Comparison of ENCODE assay signal across 9 cellular contexts in the genomic region with DNA sequence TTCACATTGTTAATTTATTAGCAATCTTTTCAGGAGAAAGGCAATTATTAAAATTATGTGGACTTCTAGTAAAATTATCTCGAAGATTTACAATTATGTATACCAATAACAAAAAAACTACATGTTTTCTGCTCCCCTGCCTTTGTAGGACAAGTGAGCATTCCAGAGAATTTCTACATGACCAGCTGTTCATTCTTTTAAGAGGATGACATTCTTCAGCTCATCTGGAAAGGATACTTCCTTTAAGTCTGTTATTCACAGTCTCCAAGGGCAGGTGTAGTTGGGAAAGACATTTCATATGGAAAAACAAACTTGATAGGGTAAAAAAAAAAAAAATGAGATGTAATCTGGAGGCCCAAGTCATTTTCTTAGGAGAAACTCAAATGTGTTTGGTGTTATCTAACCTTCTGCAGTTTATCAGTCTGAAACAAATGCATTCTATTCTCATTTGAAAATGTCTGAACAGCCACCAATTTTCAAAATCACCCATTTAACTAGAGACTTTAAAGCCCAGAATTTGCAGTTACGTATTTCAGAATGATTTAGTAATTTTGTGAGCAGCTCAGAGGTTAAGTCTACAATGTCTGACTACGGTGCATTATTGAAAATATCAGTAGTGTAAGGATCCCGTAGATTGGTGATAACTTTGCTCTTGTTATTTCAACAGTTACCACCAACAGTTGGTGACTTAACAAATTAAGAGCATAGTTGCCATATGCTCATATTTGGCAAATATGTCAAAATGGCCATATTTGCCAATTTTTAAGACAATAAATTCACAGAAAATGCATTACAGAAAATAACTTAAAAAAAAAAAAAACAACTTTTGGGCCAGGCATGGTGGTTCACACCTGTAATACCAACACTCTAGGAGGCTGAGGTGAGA. TPM values are rescaled to one million over a fixed set of nuclear protein-coding genes. Genes with fewer than 3 reads are reported as not detected.
A peak's percentile ranks its signal among the peaks of the same experiment; 100 is the strongest.
DNase-seq lines count a peak whose midpoint lies in the region; ATAC-seq lines count a peak whose summit lies in the region.
"Had no signal": no experiment of that assay in that cellular context is flagged by ENCODE, and none has a peak within 500 bp of the region (broad histone marks: within the 10 kb centered on the region; RNA-seq: fewer than 3 reads in every experiment).

No MANE protein-coding gene starts in this region.

- peak overlapping the region; percentile 98 for H3K4me3 Mint-ChIP-seq in T-helper 2 cell treated with Interferon-gamma antibody and Interleukin-4, amounts not matched to agents 5 μg/mL and 100 μg/mL, for 36 hours
- H3K4me3 Mint-ChIP-seq in activated naive CD8-positive, alpha-beta T cell treated with anti-CD3 and anti-CD28 coated beads for 36 hours, result peak overlapping the region; percentile 98
- peak overlapping the region; percentile 93 to 99 for H3K4me3 Mint-ChIP-seq in stimulated activated naive CD8-positive, alpha-beta T cell treated with anti-CD3 and anti-CD28 coated beads, Interleukin-15, amount 100 ng/mL, for 72 hours

- H3K4me3 ChIP-seq in iPS-20b (ENCODE audit: low read length), result peak overlapping the region; percentile 92

- no peaks in the 10 kb centered on the region for H3K9me3 Mint-ChIP-seq in T-helper 2 cell treated with Interferon-gamma antibody and Interleukin-4, amounts not matched to agents 5 μg/mL and 100 μg/mL, for 36 hours
- peaks cover 1% of the 10 kb centered on the region for H3K9me3 Mint-ChIP-seq in activated naive CD8-positive, alpha-beta T cell treated with anti-CD3 and anti-CD28 coated beads for 36 hours
- H3K9me3 Mint-ChIP-seq in stimulated activated naive CD8-positive, alpha-beta T cell treated with anti-CD3 and anti-CD28 coated beads, Interleukin-15, amount 100 ng/mL, for 72 hours, result no peaks in the 10 kb centered on the region

- no peak overlapping the region for H3K27ac ChIP-seq in iPS-20b (ENCODE audit: low read length)

- H3K4me1 ChIP-seq in iPS-20b (ENCODE audit: insufficient read depth, low read length), result peaks cover 19% of the 10 kb centered on the region; the same call in 1 of the 2 replicates
- H3K4me1 ChIP-seq: BE2C had no signal

- peak overlapping the region; percentile 97 for H3K27ac Mint-ChIP-seq in T-helper 2 cell treated with Interferon-gamma antibody and Interleukin-4, amounts not matched to agents 5 μg/mL and 100 μg/mL, for 36 hours
- H3K27ac Mint-ChIP-seq in activated naive CD8-positive, alpha-beta T cell treated with anti-CD3 and anti-CD28 coated beads for 36 hours, result peak overlapping the region; percentile 98
- peak overlapping the region in 1 of 2 donors; percentile 99 for H3K27ac Mint-ChIP-seq in stimulated activated naive CD8-positive, alpha-beta T cell treated with anti-CD3 and anti-CD28 coated beads, Interleukin-15, amount 100 ng/mL, for 72 hours

- no peak for DNase-seq in T-helper 2 cell treated with Interferon-gamma antibody and Interleukin-4, amounts not matched to agents 5 μg/mL and 100 μg/mL, for 36 hours (ENCODE audit: low spot score)
- DNase-seq in T-helper 2 cell, result no peak
- no peak for DNase-seq in activated naive CD8-positive, alpha-beta T cell treated with anti-CD3 and anti-CD28 coated beads for 36 hours
- no peak for DNase-seq in stimulated activated naive CD8-positive, alpha-beta T cell treated with anti-CD3 and anti-CD28 coated beads, Interleukin-15, amount 100 ng/mL, for 72 hours
- no peak for DNase-seq in occipital lobe (lab: John Stamatoyannopoulos, UW)
- no peak for DNase-seq in SK-N-DZ (ENCODE audit: low spot score)
- DNase-seq: BE2C had no signal

- no peak for ATAC-seq in stimulated activated naive CD8-positive, alpha-beta T cell treated with anti-CD3 and anti-CD28 coated beads, Interleukin-15, amount 100 ng/mL, for 72 hours
- ATAC-seq in HG02759 (IDR thresholded peaks at IDR 0.05; ENCODE audit: unreplicated experiment), result no peak

- peaks cover 15% of the 10 kb centered on the region for H3K36me3 ChIP-seq in iPS-20b (ENCODE audit: insufficient read depth, low read depth, low read length)
- H3K36me3 ChIP-seq: BE2C had no signal

- H3K27me3 Mint-ChIP-seq in T-helper 2 cell treated with Interferon-gamma antibody and Interleukin-4, amounts not matched to agents 5 μg/mL and 100 μg/mL, for 36 hours (ENCODE audit: low read depth), result peaks cover 3% of the 10 kb centered on the region
- H3K27me3 Mint-ChIP-seq in activated naive CD8-positive, alpha-beta T cell treated with anti-CD3 and anti-CD28 coated beads for 36 hours, result peaks cover 6% of the 10 kb centered on the region
- no peaks in the 10 kb centered on the region for H3K27me3 Mint-ChIP-seq in stimulated activated naive CD8-positive, alpha-beta T cell treated with anti-CD3 and anti-CD28 coated beads, Interleukin-15, amount 100 ng/mL, for 72 hours

- peaks cover 25% of the 10 kb centered on the region for H3K36me3 Mint-ChIP-seq in T-helper 2 cell treated with Interferon-gamma antibody and Interleukin-4, amounts not matched to agents 5 μg/mL and 100 μg/mL, for 36 hours (ENCODE audit: low read depth)
- peaks cover 30% of the 10 kb centered on the region for H3K36me3 Mint-ChIP-seq in activated naive CD8-positive, alpha-beta T cell treated with anti-CD3 and anti-CD28 coated beads for 36 hours

- H3K9me3 ChIP-seq in iPS-20b (ENCODE audit: insufficient read depth, low read depth, low read length), result no peaks in the 10 kb centered on the region
- H3K9me3 ChIP-seq: BE2C had no signal

- peak overlapping the region; percentile 88; the same call in 1 of the 2 replicates for H3K9ac ChIP-seq in iPS-20b (ENCODE audit: low read depth, low read length)

- peaks cover 44% of the 10 kb centered on the region for H3K4me1 Mint-ChIP-seq in T-helper 2 cell treated with Interferon-gamma antibody and Interleukin-4, amounts not matched to agents 5 μg/mL and 100 μg/mL, for 36 hours (ENCODE audit: low read depth)
- peaks cover 41% of the 10 kb centered on the region for H3K4me1 Mint-ChIP-seq in activated naive CD8-positive, alpha-beta T cell treated with anti-CD3 and anti-CD28 coated beads for 36 hours
- peaks cover 47% of the 10 kb centered on the region for H3K4me1 Mint-ChIP-seq in stimulated activated naive CD8-positive, alpha-beta T cell treated with anti-CD3 and anti-CD28 coated beads, Interleukin-15, amount 100 ng/mL, for 72 hours

- H3K27me3 ChIP-seq in iPS-20b (ENCODE audit: insufficient read depth, low read length), result no peaks in the 10 kb centered on the region; the same call in 1 of the 2 replicates
- H3K27me3 ChIP-seq: BE2C had no signal

RNA-seq across cellular contexts. Expression of gene PHLDA1, which starts 1.8 kb away (rescaled TPM):
- total RNA-seq in activated naive CD8-positive, alpha-beta T cell treated with anti-CD3 and anti-CD28 coated beads for 36 hours, result 10 to 100 TPM; 41.5 to 41.9 TPM
- 24.8 TPM for total RNA-seq in occipital lobe
- 4.6 and 5.2 TPM in 2 replicates for polyA plus RNA-seq in SK-N-DZ (2014; cell fraction: cytosol; rRNA removed)
- polyA plus RNA-seq in SK-N-DZ (2014; cell fraction: nucleus; rRNA removed), result 2.8 and 3.1 TPM in 2 replicates

RNA-seq across cellular contexts. Expression of gene NAP1L1, which starts 51.1 kb away (rescaled TPM):
- total RNA-seq in activated naive CD8-positive, alpha-beta T cell treated with anti-CD3 and anti-CD28 coated beads for 36 hours, result 1,000 to 10,000 TPM; 1,148 to 1,176 TPM
- total RNA-seq in occipital lobe, result 191 TPM
- polyA plus RNA-seq in SK-N-DZ (2014; cell fraction: cytosol; rRNA removed), result 466 and 569 TPM in 2 replicates
- polyA plus RNA-seq in SK-N-DZ (2014; cell fraction: nucleus; rRNA removed), result 390 and 521 TPM in 2 replicates
